Comparison of ENCODE assay signal across 8 cellular contexts in genomic region chr2:8684885-8685696, GRCh38. TPM values are rescaled to one million over a fixed set of nuclear protein-coding genes. Genes with fewer than 3 reads are reported as not detected.
DNase-seq lines count a peak whose midpoint lies in the region; ATAC-seq, FAIRE-seq and TF ChIP-seq lines count a peak whose summit lies in the region.

No MANE protein-coding gene starts in this region.

- peaks cover 51% of the 10 kb centered on the region for H3K27me3 Mint-ChIP-seq in CD4-positive, CD25-positive, alpha-beta regulatory T cell
- H3K27me3 Mint-ChIP-seq in naive thymus-derived CD4-positive, alpha-beta T cell = peaks cover 0 to 22% (median 7%) of the 10 kb centered on the region in 5 donors

- no peaks in the 10 kb centered on the region for H3K36me3 Mint-ChIP-seq in CD4-positive, CD25-positive, alpha-beta regulatory T cell
- peaks cover 0 to 26% (median 0%) of the 10 kb centered on the region in 5 donors for H3K36me3 Mint-ChIP-seq in naive thymus-derived CD4-positive, alpha-beta T cell

- ATAC-seq in CD4-positive, CD25-positive, alpha-beta regulatory T cell (ENCODE audit: low read depth in 2 of 2) = no peak
- peak; percentile 0 for ATAC-seq in naive thymus-derived CD4-positive, alpha-beta T cell

- H3K27me3 ChIP-seq in CD4-positive, CD25-positive, alpha-beta regulatory T cell (ENCODE audit: control insufficient read depth, insufficient read depth, low read length) = peaks cover 7% of the 10 kb centered on the region
- H3K27me3 ChIP-seq in esophagus squamous epithelium (peaks cover 0 to 4% (median 0%) of the 10 kb centered on the region in 4 donors), testis (no peaks in the 10 kb centered on the region)
- peaks cover 0 to 4% of the 10 kb centered on the region in 2 donors for H3K27me3 ChIP-seq in naive thymus-derived CD4-positive, alpha-beta T cell (ENCODE audit: control insufficient read depth in 2 of 2, insufficient read depth in 2 of 2, low read length in 2 of 2)

- peak overlapping the region; percentile 71 for H3K4me3 ChIP-seq in CD4-positive, CD25-positive, alpha-beta regulatory T cell (ENCODE audit: low read depth, low read length)
- H3K4me3 ChIP-seq in esophagus squamous epithelium (peak overlapping the region; percentile 67 to 81 (median 76)), testis (peak overlapping the region; percentile 63 to 66)
- peak overlapping the region; percentile 51 for H3K4me3 ChIP-seq in naive thymus-derived CD4-positive, alpha-beta T cell (ENCODE audit: low read length)

- CTCF ChIA-PET in naive thymus-derived CD4-positive, alpha-beta T cell (lab: Charles Lee) = interaction anchor here (0.8 to 1.7 kb wide), 8 partner anchors 1014 to 1587 kb away, joined by 3 to 12 read pairs (median 5); no protein-coding TSS in a partner anchor

- H3K9me3 Mint-ChIP-seq in CD4-positive, CD25-positive, alpha-beta regulatory T cell = no peaks in the 10 kb centered on the region
- peaks cover 0 to 7% (median 0%) of the 10 kb centered on the region in 11 donors for H3K9me3 Mint-ChIP-seq in naive thymus-derived CD4-positive, alpha-beta T cell

- H3K36me3 ChIP-seq in CD4-positive, CD25-positive, alpha-beta regulatory T cell (ENCODE audit: control insufficient read depth, insufficient read depth, low read length) = no peaks in the 10 kb centered on the region
- H3K36me3 ChIP-seq in esophagus squamous epithelium = no peaks in the 10 kb centered on the region
- H3K36me3 ChIP-seq in naive thymus-derived CD4-positive, alpha-beta T cell (ENCODE audit: control insufficient read depth in 2 of 3, insufficient read depth in 3 of 3, low read length in 3 of 3) = peaks cover 0 to 6% (median 0%) of the 10 kb centered on the region in 3 experiments
- H3K36me3 ChIP-seq in testis (ENCODE audit: low read depth, missing control alignments) = no peaks in the 10 kb centered on the region

- peak overlapping the region; percentile 15 to 98 (median 60) for H3K27ac Mint-ChIP-seq in CD4-positive, CD25-positive, alpha-beta regulatory T cell
- peak overlapping the region; percentile 82 to 97 (median 95) for H3K27ac Mint-ChIP-seq in naive thymus-derived CD4-positive, alpha-beta T cell

- POLR2A ChIA-PET in naive thymus-derived CD4-positive, alpha-beta T cell (lab: Charles Lee) = interaction anchor here (0.6 to 1.6 kb wide), 6 partner anchors 1116 to 1488 kb away, joined by 3 to 10 read pairs (median 4); no protein-coding TSS in a partner anchor

- WGBS in esophagus squamous epithelium, 2 donors = 0 to 5% methylated on average over 3 to 4 of the region's 87 CpGs
- 3 to 16% methylated on average over 4 to 61 of the region's 87 CpGs for WGBS in testis, 2 donors

- peak in 1 of 6 experiments; percentile 3 for TF ChIP-seq CTCF in esophagus squamous epithelium (IDR thresholded peaks at IDR 0.05)
- TF ChIP-seq CTCF in testis (IDR thresholded peaks at IDR 0.05) = no peak

- FAIRE-seq in H54 (lab: Jason Lieb, UNC) = no peak

- intact Hi-C loops in esophagus squamous epithelium (cut with DNase I) (loop anchor here (5.0 kb wide), 1 partner anchor 1258 kb away; no protein-coding TSS in a partner anchor), testis (cut with DNase I; ENCODE audit: low total_unique reads) (loop anchor here (5.0 kb wide), 1 partner anchor 1253 kb away; no protein-coding TSS in a partner anchor)
- intact Hi-C loops in naive thymus-derived CD4-positive, alpha-beta T cell (cut with micrococcal nuclease) = loop anchor here (1.0 to 10.0 kb wide), 21 partner anchors 58 to 1818 kb away; partner anchors contain the start of genes ADAM17 (in 1 of the 2), CMPK2 (in 1 of the 2), MBOAT2 (in 1 of the 2) and ODC1 (in 1 of the 2)

- peak; percentile 7; the same call in 1 of the 2 replicates for TF ChIP-seq POLR2A in H54 (IDR thresholded peaks at IDR 0.05; ENCODE audit: low read depth, low read length)
- peak in 1 of 4 donors; percentile 19 for TF ChIP-seq POLR2A in esophagus squamous epithelium (IDR thresholded peaks at IDR 0.05)
- TF ChIP-seq POLR2A in testis (IDR thresholded peaks at IDR 0.05) = no peak

- no peaks in the 10 kb centered on the region for H3K9me3 ChIP-seq in CD4-positive, CD25-positive, alpha-beta regulatory T cell (ENCODE audit: control insufficient read depth in 2 of 2, low read length in 2 of 2)
- no peaks in the 10 kb centered on the region for H3K9me3 ChIP-seq in esophagus squamous epithelium
- no peaks in the 10 kb centered on the region for H3K9me3 ChIP-seq in naive thymus-derived CD4-positive, alpha-beta T cell (ENCODE audit: control insufficient read depth in 2 of 3, low read length in 3 of 3)
- H3K9me3 ChIP-seq in testis = no peaks in the 10 kb centered on the region

- H3K4me3 Mint-ChIP-seq in CD4-positive, CD25-positive, alpha-beta regulatory T cell = peak overlapping the region; percentile 83 to 98 (median 94)
- peak overlapping the region; percentile 87 to 99 (median 95) for H3K4me3 Mint-ChIP-seq in naive thymus-derived CD4-positive, alpha-beta T cell

- peak overlapping the region; percentile 45 for H3K27ac ChIP-seq in CD4-positive, CD25-positive, alpha-beta regulatory T cell (ENCODE audit: insufficient read depth, low read length, poor library complexity, severe bottlenecking)
- H3K27ac ChIP-seq in esophagus squamous epithelium (peak overlapping the region; percentile 79 to 96 (median 87)), testis (peak overlapping the region; percentile 22 to 26)
- H3K27ac ChIP-seq in naive thymus-derived CD4-positive, alpha-beta T cell (ENCODE audit: low read depth, low read length) = peak overlapping the region; percentile 57

- DNase-seq in CD4-positive, CD25-positive, alpha-beta regulatory T cell = peak in 2 of 3 donors; percentile 22 to 30
- DNase-seq in H54 (ENCODE audit: insufficient read length, low spot score) (no peak), NCI-H460 (ENCODE audit: extremely low read depth, low read depth) (peak; percentile 40), activated T-cell treated with anti-CD3 and anti-CD28 coated beads for 48 hours (ENCODE audit: low read depth) (peak; percentile 61), esophagus squamous epithelium (lab: John Stamatoyannopoulos, UW) (no peak), testis (peak; percentile 61), NCI-H1694 (lab: John Stamatoyannopoulos, UW) (no peak)
- peak in 7 of 9 donors; percentile 33 to 64 (median 39) for DNase-seq in naive thymus-derived CD4-positive, alpha-beta T cell

- H3K4me1 Mint-ChIP-seq in CD4-positive, CD25-positive, alpha-beta regulatory T cell = peaks cover 9 to 40% (median 27%) of the 10 kb centered on the region in 4 donors
- H3K4me1 Mint-ChIP-seq in naive thymus-derived CD4-positive, alpha-beta T cell = peaks cover 8 to 26% (median 20%) of the 10 kb centered on the region in 7 donors

- H3K4me1 ChIP-seq in CD4-positive, CD25-positive, alpha-beta regulatory T cell (ENCODE audit: control insufficient read depth, insufficient read depth, low read length, poor library complexity, severe bottlenecking) = peaks cover 44% of the 10 kb centered on the region
- H3K4me1 ChIP-seq in esophagus squamous epithelium (peaks cover 8 to 52% (median 18%) of the 10 kb centered on the region in 3 donors), testis (peaks cover 12% of the 10 kb centered on the region)
- peaks cover 4 to 5% of the 10 kb centered on the region in 2 donors for H3K4me1 ChIP-seq in naive thymus-derived CD4-positive, alpha-beta T cell (ENCODE audit: control insufficient read depth in 2 of 2, insufficient read depth in 2 of 2, low read length in 2 of 2)

RNA-seq across cellular contexts. Expression of gene ID2, which starts 3.2 kb away (rescaled TPM):
- total RNA-seq in CD4-positive, CD25-positive, alpha-beta regulatory T cell = 55.9 TPM
- polyA plus RNA-seq in CD4-positive, CD25-positive, alpha-beta regulatory T cell = 10 to 100 TPM; 20.3 to 27.5 (median 24.3) TPM
- total RNA-seq in NCI-H460 (2014; rRNA removed; shearing (Covaris generic)) = 119 and 135 TPM in 2 replicates
- 101 and 127 TPM in 2 replicates for polyA plus RNA-seq in NCI-H460 (2014; cell fraction: nucleus; rRNA removed)
- total RNA-seq in esophagus squamous epithelium (10 to 100 TPM; 16.1 to 82.0 (median 34.2) TPM), testis (10 to 100 TPM; 48.8 to 87.2 TPM)
- total RNA-seq in naive thymus-derived CD4-positive, alpha-beta T cell = 100 to 1,000 TPM in 2 of 5 experiments, 10 to 100 TPM in 3; 43.0 to 185 (median 77.1) TPM
- polyA plus RNA-seq in naive thymus-derived CD4-positive, alpha-beta T cell = 100 to 1,000 TPM; 206 to 309 TPM
- 31.3 TPM for polyA plus RNA-seq in testis (ENCODE audit: insufficient read depth, low read depth, low replicate concordance)

Comparison
In these comparisons a context has a peak if more than half of its experiments do, and no peak if none do; other contexts are left out.
1. DNase-seq: peak in CD4-positive, CD25-positive, alpha-beta regulatory T cell (2 of 3), NCI-H460 (single experiment), activated T-cell treated with anti-CD3 and anti-CD28 coated beads for 48 hours (single experiment), naive thymus-derived CD4-positive, alpha-beta T cell (7 of 9) and testis (single experiment); none in H54 (single experiment), esophagus squamous epithelium (single experiment) and NCI-H1694 (single experiment).
2. H3K27ac ChIP-seq: peak in every context shown above with its lines; median percentile 87 in esophagus squamous epithelium; 57 in naive thymus-derived CD4-positive, alpha-beta T cell; 45 in CD4-positive, CD25-positive, alpha-beta regulatory T cell; 24 in testis.
3. Peak in every context shown above with its lines, with median percentiles within 50 percentile points of each other: H3K4me3 ChIP-seq.